8 cellular contexts compared by ENCODE assay signal in the genomic region with DNA sequence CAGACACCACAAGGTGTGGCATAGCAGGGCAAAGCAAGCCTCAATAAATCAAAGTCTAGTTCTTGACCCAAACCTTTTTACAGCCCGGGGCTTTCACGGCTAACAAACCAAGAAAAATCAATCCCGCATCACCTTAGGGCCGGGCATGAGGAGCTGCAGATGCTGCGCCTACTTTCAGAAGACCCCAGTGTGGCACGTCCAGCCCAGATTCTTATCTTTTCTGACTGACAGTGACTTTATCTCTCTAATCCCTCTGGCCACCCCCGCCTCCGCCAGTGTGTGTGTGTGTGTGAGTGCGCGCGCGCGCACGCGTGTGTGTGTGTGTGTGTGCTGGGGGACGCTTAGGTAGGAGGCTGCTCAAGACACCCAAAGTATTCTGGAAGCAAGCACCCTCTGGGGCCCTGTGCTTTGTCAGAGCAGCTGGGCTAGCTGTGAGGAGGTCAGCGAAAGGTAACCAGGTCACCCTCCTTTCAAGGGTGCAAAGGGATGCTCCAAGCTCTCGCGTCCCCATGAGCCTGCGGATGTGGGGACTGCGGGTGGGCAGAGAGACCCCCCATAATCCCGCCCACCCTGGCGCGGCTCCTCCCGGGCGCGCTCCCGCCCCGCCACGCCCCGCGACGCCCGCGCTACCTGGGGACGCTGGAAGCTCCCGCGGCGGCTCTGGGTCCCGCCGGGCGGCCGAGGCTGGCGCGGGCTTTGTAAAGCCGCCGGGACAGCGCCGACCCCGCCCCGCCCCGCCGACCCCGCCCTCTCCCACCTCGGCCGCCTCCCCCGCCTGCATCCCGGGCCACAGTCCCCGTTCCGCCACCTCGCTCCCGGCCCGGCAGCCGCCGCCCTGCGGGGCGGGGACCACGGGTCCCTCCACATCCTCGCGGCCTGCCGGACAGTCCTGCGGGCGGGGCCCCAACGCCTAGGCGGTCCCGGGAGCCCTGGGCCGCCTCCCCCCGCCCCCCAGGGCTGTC.
DNase-seq lines count a peak whose midpoint lies in the region; ATAC-seq and TF ChIP-seq lines count a peak whose summit lies in the region.

No MANE protein-coding gene starts in this region.

- peak overlapping the region; percentile 41 to 48 for H3K4me3 ChIP-seq in cardiac fibroblast (replicated peaks in 1 of 2; ENCODE audit: low read depth in 2 of 2, low read length in 2 of 2)

- peak overlapping the region in 1 of 2 donors; percentile 8 for H3K27ac Mint-ChIP-seq in stimulated activated naive CD8-positive, alpha-beta T cell treated with anti-CD3 and anti-CD28 coated beads, Interleukin-15, amount 100 ng/mL, for 72 hours

- H3K27ac ChIP-seq in layer of hippocampus (ENCODE audit: low read depth, low read length) = peak overlapping the region; percentile 38

- H3K27me3 Mint-ChIP-seq in stimulated activated naive CD8-positive, alpha-beta T cell treated with anti-CD3 and anti-CD28 coated beads, Interleukin-15, amount 100 ng/mL, for 72 hours = peaks cover 59% of the 10 kb centered on the region

- TF ChIP-seq CTCF in cardiac fibroblast (IDR thresholded peaks at IDR 0.05; ENCODE audit: low read depth, low read length) = no peak

- H3K9me3 Mint-ChIP-seq in stimulated activated naive CD8-positive, alpha-beta T cell treated with anti-CD3 and anti-CD28 coated beads, Interleukin-15, amount 100 ng/mL, for 72 hours = no peaks in the 10 kb centered on the region

- no peaks in the 10 kb centered on the region for H3K4me1 Mint-ChIP-seq in stimulated activated naive CD8-positive, alpha-beta T cell treated with anti-CD3 and anti-CD28 coated beads, Interleukin-15, amount 100 ng/mL, for 72 hours

- H3K4me3 Mint-ChIP-seq in stimulated activated naive CD8-positive, alpha-beta T cell treated with anti-CD3 and anti-CD28 coated beads, Interleukin-15, amount 100 ng/mL, for 72 hours = peak overlapping the region; percentile 14 to 58

- H3K27me3 ChIP-seq in layer of hippocampus (ENCODE audit: control insufficient read depth, insufficient read depth, low read length) = no peaks in the 10 kb centered on the region

- DNase-seq in DMS53 (lab: John Stamatoyannopoulos, UW) (peak; percentile 81), NCI-H1105 treated with DMSO at 0.1 percent for 48 hours (lab: John Stamatoyannopoulos, UW) (peak; percentile 29), cardiac fibroblast (ENCODE audit: low read depth in 2 of 2) (peak in 1 of 2 donors; percentile 12), SW 1271 (lab: John Stamatoyannopoulos, UW) (no peak)
- no peak for DNase-seq in stimulated activated naive CD8-positive, alpha-beta T cell treated with anti-CD3 and anti-CD28 coated beads, Interleukin-15, amount 100 ng/mL, for 72 hours

- peak; percentile 81 for ATAC-seq in stimulated activated naive CD8-positive, alpha-beta T cell treated with anti-CD3 and anti-CD28 coated beads, Interleukin-15, amount 100 ng/mL, for 72 hours
- ATAC-seq in GM18873 (IDR thresholded peaks at IDR 0.05; ENCODE audit: low FRiP score, unreplicated experiment) (no peak), HG02840 (IDR thresholded peaks at IDR 0.05; ENCODE audit: low FRiP score, unreplicated experiment) (no peak)

Comparison
In these comparisons a context has a peak if more than half of its experiments do, and no peak if none do; other contexts are left out.
1. DNase-seq: peak in DMS53 (single experiment) and NCI-H1105 treated with DMSO at 0.1 percent for 48 hours (single experiment); none in stimulated activated naive CD8-positive, alpha-beta T cell treated with anti-CD3 and anti-CD28 coated beads, Interleukin-15, amount 100 ng/mL, for 72 hours (0 of 2) and SW 1271 (0 of 2).